ENCODE assay signal across 10 cellular contexts in genomic region chr3:193851941-193852674, GRCh38.
DNase-seq lines count a peak whose midpoint lies in the region.
"Had no signal": no experiment of that assay in that cellular context is flagged by ENCODE, and none has a peak within 500 bp of the region (broad histone marks: within the 10 kb centered on the region; RNA-seq: fewer than 3 reads in every experiment).

No MANE protein-coding gene starts in this region.

- no peak overlapping the region for H4K91ac ChIP-seq in mesenchymal stem cell (ENCODE audit: low read length)

- no peak overlapping the region for H3K4ac ChIP-seq in mesenchymal stem cell (ENCODE audit: low read depth in 1 of 2, low read length in 2 of 2)

- H3K23ac ChIP-seq in mesenchymal stem cell (ENCODE audit: low read length in 2 of 2) = no peak overlapping the region

- H3K4me1 ChIP-seq in mesenchymal stem cell (ENCODE audit: control insufficient read depth, insufficient read depth, low read depth, low read length) = peaks cover 7% of the 10 kb centered on the region
- peaks cover 2% of the 10 kb centered on the region for H3K4me1 ChIP-seq in urinary bladder (ENCODE audit: insufficient read depth)
- H3K4me1 ChIP-seq: A549 had no signal

- no peak overlapping the region for H2BK12ac ChIP-seq in mesenchymal stem cell (ENCODE audit: low read length in 2 of 2)

- no peaks in the 10 kb centered on the region for H3K36me3 ChIP-seq in mesenchymal stem cell (ENCODE audit: control insufficient read depth in 1 of 2, insufficient read depth in 2 of 2, low read depth in 1 of 2, low read length in 2 of 2)
- no peaks in the 10 kb centered on the region for H3K36me3 ChIP-seq in urinary bladder (ENCODE audit: insufficient read depth)

- H3K27ac ChIP-seq in mesenchymal stem cell (ENCODE audit: low read length, poor library complexity, severe bottlenecking) (peak overlapping the region; percentile 26), urinary bladder (ENCODE audit: low read depth) (peak overlapping the region; percentile 64)

- H3K18ac ChIP-seq in mesenchymal stem cell (ENCODE audit: low read depth in 1 of 2, low read length in 2 of 2) = no peak overlapping the region

- DNase-seq in NCI-H1436 (lab: John Stamatoyannopoulos, UW) = peak; percentile 16
- no peak for DNase-seq in NCI-H1436 treated with DMSO at 0.1 percent for 48 hours (lab: John Stamatoyannopoulos, UW)
- peak; percentile 61 for DNase-seq in ecto neural progenitor cell (ENCODE audit: low spot score)
- no peak for DNase-seq in mesenchymal stem cell
- DNase-seq in mucosa of gallbladder (ENCODE audit: low spot score) = no peak
- DNase-seq in NCI-H748 (lab: John Stamatoyannopoulos, UW; ENCODE audit: unreplicated experiment) = no peak
- DNase-seq in COLO668 (lab: John Stamatoyannopoulos, UW; ENCODE audit: unreplicated experiment) = no peak
- DNase-seq: NCI-H2227 treated with DMSO at 0.1 percent for 48 hours had no signal

- no peaks in the 10 kb centered on the region for H3K79me1 ChIP-seq in mesenchymal stem cell (replicated peaks; ENCODE audit: low read length, poor library complexity, severe bottlenecking)

- H2BK5ac ChIP-seq in mesenchymal stem cell (ENCODE audit: low read depth, low read length, poor library complexity, severe bottlenecking) = peak overlapping the region; percentile 50

- no peak overlapping the region for H2AK5ac ChIP-seq in mesenchymal stem cell (ENCODE audit: low read length, severe bottlenecking)

- peak overlapping the region; percentile 37 for H3K4me2 ChIP-seq in mesenchymal stem cell (ENCODE audit: low read length, poor library complexity, severe bottlenecking)
- H3K4me2 ChIP-seq: A549 had no signal

- H2BK120ac ChIP-seq in mesenchymal stem cell (ENCODE audit: low read depth, low read length) = no peak overlapping the region

- H3K14ac ChIP-seq in mesenchymal stem cell (ENCODE audit: low read length in 2 of 2) = no peak overlapping the region

- H3K9me3 ChIP-seq in mesenchymal stem cell (ENCODE audit: control insufficient read depth, low read length) = no peaks in the 10 kb centered on the region
- H3K9me3 ChIP-seq: A549 had no signal

- H2BK15ac ChIP-seq in mesenchymal stem cell (ENCODE audit: low read depth, poor library complexity, severe bottlenecking) = no peak overlapping the region

- H3K4me3 ChIP-seq in mesenchymal stem cell (ENCODE audit: insufficient read depth in 1 of 2, low read depth in 1 of 2, low read length in 2 of 2) = no peak overlapping the region
- H3K4me3 ChIP-seq in urinary bladder (ENCODE audit: low read depth, low read length) = no peak overlapping the region
- H3K4me3 ChIP-seq: A549 had no signal

- WGBS in mesenchymal stem cell = 71% methylated on average over 12 of the region's 13 CpGs
- WGBS in urinary bladder = 56% methylated on average over 13 of the region's 13 CpGs

- H3K9ac ChIP-seq in mesenchymal stem cell (ENCODE audit: low read length) = no peak overlapping the region

- peaks cover 0 to 2% of the 10 kb centered on the region in 2 experiments for H3K27me3 ChIP-seq in mesenchymal stem cell (ENCODE audit: control insufficient read depth in 1 of 2, insufficient read depth in 1 of 2, low read length in 2 of 2)

- no peak overlapping the region for H4K8ac ChIP-seq in mesenchymal stem cell (ENCODE audit: low read length)

- H2AFZ ChIP-seq in mesenchymal stem cell (ENCODE audit: low read depth, low read length) = no peak overlapping the region

Comparison
In these comparisons a context has a peak if more than half of its experiments do, and no peak if none do; other contexts are left out.
1. DNase-seq: peak in NCI-H1436 (single experiment) and ecto neural progenitor cell (single experiment); none in NCI-H1436 treated with DMSO at 0.1 percent for 48 hours (single experiment), mesenchymal stem cell (single experiment), mucosa of gallbladder (single experiment), NCI-H748 (single experiment) and COLO668 (single experiment).